ENCODE assay signal across 10 cellular contexts in genomic region chr19:32357720-32358119, GRCh38. TPM values are rescaled to one million over a fixed set of nuclear protein-coding genes. Genes with fewer than 3 reads are reported as not detected.
A peak's percentile ranks its signal among the peaks of the same experiment; 100 is the strongest.
DNase-seq lines count a peak whose midpoint lies in the region; ATAC-seq and TF ChIP-seq lines count a peak whose summit lies in the region.
"Had no signal": no experiment of that assay in that cellular context is flagged by ENCODE, and none has a peak within 500 bp of the region (broad histone marks: within the 10 kb centered on the region; RNA-seq: fewer than 3 reads in every experiment).

No MANE protein-coding gene starts in this region.

- H3K27ac ChIP-seq in DOHH2 (ENCODE audit: low read depth, low read length) (no peak overlapping the region), MM.1S (ENCODE audit: low read length) (no peak overlapping the region), dorsolateral prefrontal cortex (peak overlapping the region in 1 of 59 donors; percentile 25), psoas muscle (no peak overlapping the region)
- H3K27ac ChIP-seq: SJSA1 had no signal

- 16 to 19% (median 18%) methylated on average over 2 of the region's 2 CpGs for WGBS in psoas muscle, 3 donors

- peaks cover 94% of the 10 kb centered on the region for H3K36me3 ChIP-seq in DOHH2 (ENCODE audit: control insufficient read depth, low read length)
- peaks cover 18% of the 10 kb centered on the region; the same call in 1 of the 2 replicates for H3K36me3 ChIP-seq in MM.1S (replicated peaks; ENCODE audit: insufficient read depth, low read length)
- H3K36me3 ChIP-seq in psoas muscle (ENCODE audit: insufficient read depth in 1 of 2, low read depth in 1 of 2) = peaks cover 14 to 97% of the 10 kb centered on the region in 2 donors

- peaks cover 65% of the 10 kb centered on the region for H3K79me2 ChIP-seq in DOHH2 (ENCODE audit: control insufficient read depth, low read length)
- H3K79me2 ChIP-seq in MM.1S (ENCODE audit: low read length) = peaks cover 33% of the 10 kb centered on the region

- H3K9me2 ChIP-seq in DOHH2 (replicated peaks; ENCODE audit: control insufficient read depth, low read length) (no peaks in the 10 kb centered on the region), MM.1S (replicated peaks; ENCODE audit: insufficient read depth, low read length) (no peaks in the 10 kb centered on the region)

- intact Hi-C loops in dorsolateral prefrontal cortex (cut with DNase I) (no loop called here), psoas muscle (cut with DNase I) (loop anchor here in 1 of 2 donors (10.0 kb wide), 1 partner anchor 327 kb away; no protein-coding TSS in a partner anchor)

- ATAC-seq in psoas muscle = no peak
- no peak for ATAC-seq in GM21737 (IDR thresholded peaks at IDR 0.05; ENCODE audit: unreplicated experiment)
- ATAC-seq: esophagus mucosa, right cardiac atrium had no signal

- H4K20me1 ChIP-seq in DOHH2 (ENCODE audit: control insufficient read depth, insufficient read depth, low read depth, low read length) (peaks cover 25% of the 10 kb centered on the region), MM.1S (ENCODE audit: insufficient read depth, low read length) (no peaks in the 10 kb centered on the region; the same call in 1 of the 2 replicates)

- H3K4me2 ChIP-seq in DOHH2 (ENCODE audit: low read length) (no peak overlapping the region), MM.1S (ENCODE audit: low read depth, low read length) (no peak overlapping the region)

- no peak for DNase-seq in MM.1S
- DNase-seq in dorsolateral prefrontal cortex = no peak
- DNase-seq in psoas muscle = no peak
- no peak for DNase-seq in activated CD4-positive, alpha-beta T cell treated with anti-CD3 and anti-CD28 coated beads for 48 hours
- no peak for DNase-seq in SHP77 (lab: John Stamatoyannopoulos, UW)
- DNase-seq: right cardiac atrium had no signal

- no peaks in the 10 kb centered on the region for H3K4me1 ChIP-seq in DOHH2 (ENCODE audit: control insufficient read depth, low read length)
- H3K4me1 ChIP-seq in MM.1S (ENCODE audit: low read length) = no peaks in the 10 kb centered on the region
- H3K4me1 ChIP-seq in psoas muscle = peaks cover under 1% of the 10 kb centered on the region

- H3F3A ChIP-seq in DOHH2 (ENCODE audit: control insufficient read depth, insufficient read depth) (peaks cover 8% of the 10 kb centered on the region; the same call in 1 of the 2 replicates), MM.1S (ENCODE audit: insufficient read depth, low read length) (no peaks in the 10 kb centered on the region)

- H3K27me3 ChIP-seq in DOHH2 (ENCODE audit: control insufficient read depth, low read length) (no peaks in the 10 kb centered on the region), MM.1S (replicated peaks; ENCODE audit: insufficient read depth, low read length) (no peaks in the 10 kb centered on the region), dorsolateral prefrontal cortex (no peaks in the 10 kb centered on the region), psoas muscle (ENCODE audit: insufficient read depth in 3 of 3, low read length in 2 of 3) (no peaks in the 10 kb centered on the region)
- H3K27me3 ChIP-seq: SJSA1 had no signal

- H3K9ac ChIP-seq in MM.1S (ENCODE audit: low read length) = no peak overlapping the region

- TF ChIP-seq CTCF in DOHH2 (IDR thresholded peaks at IDR 0.05; ENCODE audit: low read depth, low read length, poor library complexity, severe bottlenecking) = peak; percentile 46
- TF ChIP-seq CTCF in MM.1S (IDR thresholded peaks at IDR 0.05; ENCODE audit: low read length) = peak; percentile 33
- peak in 41 of 56 donors; percentile 3 to 61 (median 25) for TF ChIP-seq CTCF in dorsolateral prefrontal cortex (IDR thresholded peaks at IDR 0.05 in 54 of 56, conservative IDR thresholded peaks at IDR 0.05 in 2 of 56; ENCODE audit: low read depth in 1 of 56, partially characterized antibody in 56 of 56)
- TF ChIP-seq CTCF in psoas muscle (IDR thresholded peaks at IDR 0.05) = peak; percentile 12

- no peaks in the 10 kb centered on the region for H3K9me3 ChIP-seq in DOHH2 (ENCODE audit: control insufficient read depth, insufficient read depth, low read length)
- H3K9me3 ChIP-seq in MM.1S (replicated peaks; ENCODE audit: insufficient read depth, low read length) = no peaks in the 10 kb centered on the region
- no peaks in the 10 kb centered on the region for H3K9me3 ChIP-seq in psoas muscle
- H3K9me3 ChIP-seq: SJSA1 had no signal

- H3K4me3 ChIP-seq in DOHH2 (ENCODE audit: low read length) (no peak overlapping the region), MM.1S (ENCODE audit: low read length) (no peak overlapping the region), dorsolateral prefrontal cortex (no peak overlapping the region), psoas muscle (no peak overlapping the region)
- H3K4me3 ChIP-seq: SJSA1 had no signal

- no peak overlapping the region for H2AFZ ChIP-seq in MM.1S (ENCODE audit: low read length)

RNA-seq across cellular contexts. Expression of gene ZNF507, which starts 12.3 kb away (rescaled TPM):
- total RNA-seq in dorsolateral prefrontal cortex = 10 to 100 TPM; 23.3 to 42.1 (median 34.2) TPM
- total RNA-seq in psoas muscle = 10 to 100 TPM; 23.2 to 25.0 (median 23.8) TPM
- 10 to 100 TPM in 1 of 3 donors, 1 to 10 TPM in 2; 4.7 to 13.6 (median 5.3) TPM for polyA plus RNA-seq in psoas muscle

RNA-seq across cellular contexts. Expression of gene DPY19L3, which starts 47.9 kb away (rescaled TPM):
- total RNA-seq in dorsolateral prefrontal cortex = 10 to 100 TPM; 22.7 to 83.2 (median 48.3) TPM
- total RNA-seq in psoas muscle = 1 to 10 TPM; 3.1 to 4.8 (median 3.8) TPM
- polyA plus RNA-seq in psoas muscle = 1 to 10 TPM; 1.6 to 4.4 (median 2.7) TPM

Comparison
In these comparisons a context has a peak if more than half of its experiments do, and no peak if none do; other contexts are left out.
1. RNA of gene DPY19L3, which starts 47.9 kb away (total RNA-seq): 22.7 to 83.2 TPM in dorsolateral prefrontal cortex; 3.1 to 4.8 TPM in psoas muscle; every median in the first group is over 4 times any median in the second.
2. Peak in every context shown above with its lines, with median percentiles within 50 percentile points of each other: CTCF ChIP-seq.